ENCODE assay signal across 24 cellular contexts in the genomic region with DNA sequence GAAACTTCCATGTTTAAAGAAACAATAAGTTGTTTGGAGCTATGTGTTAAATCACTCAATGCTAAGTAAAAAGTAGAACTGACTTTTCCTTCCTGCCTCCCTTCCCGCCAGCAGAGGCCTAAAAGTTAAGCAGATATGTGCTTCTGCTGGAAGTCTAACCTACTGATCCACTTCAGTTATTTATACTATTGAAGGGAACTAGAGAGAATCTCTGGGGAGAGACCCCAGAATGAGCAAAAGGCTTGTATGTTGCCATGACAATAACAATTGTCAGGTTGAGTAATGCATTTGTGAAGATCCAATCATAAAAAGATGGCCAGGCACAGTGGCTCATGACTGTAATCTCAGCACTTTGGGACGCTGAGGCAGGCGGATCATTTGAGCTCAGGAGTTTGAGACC. TPM values are rescaled to one million over a fixed set of nuclear protein-coding genes. Genes with fewer than 3 reads are reported as not detected.
DNase-seq lines count a peak whose midpoint lies in the region; ATAC-seq, FAIRE-seq and TF ChIP-seq lines count a peak whose summit lies in the region.
"Had no signal": no experiment of that assay in that cellular context is flagged by ENCODE, and none has a peak within 500 bp of the region (broad histone marks: within the 10 kb centered on the region; RNA-seq: fewer than 3 reads in every experiment).

No MANE protein-coding gene starts in this region.

- no TSS peak for BruUV-seq in K562 (replicated peaks; lab: Mats Ljungman, UMichigan)

- H3K79me2 ChIP-seq in K562 (ENCODE audit: control insufficient read depth, insufficient read depth, low read length): no peaks in the 10 kb centered on the region

- no peak overlapping the region for H3K4me3 Mint-ChIP-seq in stimulated activated naive CD8-positive, alpha-beta T cell treated with anti-CD3 and anti-CD28 coated beads, Interleukin-15, Interleukin-2, amounts not matched to agents 100 ng/mL and 50 ng/mL, for 24 hours

- no peaks in the 10 kb centered on the region for H3K9me3 Mint-ChIP-seq in stimulated activated naive CD8-positive, alpha-beta T cell treated with anti-CD3 and anti-CD28 coated beads, Interleukin-15, Interleukin-2, amounts not matched to agents 100 ng/mL and 50 ng/mL, for 24 hours

- peaks cover 18% of the 10 kb centered on the region for H3K36me3 Mint-ChIP-seq in stimulated activated naive CD8-positive, alpha-beta T cell treated with anti-CD3 and anti-CD28 coated beads, Interleukin-15, Interleukin-2, amounts not matched to agents 100 ng/mL and 50 ng/mL, for 24 hours (ENCODE audit: low read depth)

- no peak for TF ChIP-seq RAD21 in K562 (CRISPR knock-in tag; conservative IDR thresholded peaks at IDR 0.05 in 1 of 2, IDR thresholded peaks at IDR 0.05 in 1 of 2)

- CTCF ChIA-PET in K562 (lab: Yijun Ruan, JAX; ENCODE audit: low intra/inter-chr PET ratio): no interaction called here

- H3K4me3 ChIP-seq in K562 (no peak overlapping the region), stomach (no peak overlapping the region)
- H3K4me3 ChIP-seq: adrenal gland, suprapubic skin had no signal

- in situ Hi-C loops in K562 (cut with MboI): no loop called here

- H3K27ac ChIP-seq in K562 (ENCODE audit: extremely low read depth, low read depth, low read length) (no peak overlapping the region), stomach (peak overlapping the region in 4 of 5 donors; percentile 31 to 72 (median 56))
- H3K27ac ChIP-seq: brain microvascular endothelial cell, HL-60, neutrophil, suprapubic skin had no signal

- H3K4me2 ChIP-seq in K562 (ENCODE audit: insufficient read depth, low read length): no peak overlapping the region

- H3K27ac Mint-ChIP-seq in stimulated activated naive CD8-positive, alpha-beta T cell treated with anti-CD3 and anti-CD28 coated beads, Interleukin-15, Interleukin-2, amounts not matched to agents 100 ng/mL and 50 ng/mL, for 24 hours: peak overlapping the region; percentile 45

- peaks cover 5% of the 10 kb centered on the region for H3K27me3 Mint-ChIP-seq in stimulated activated naive CD8-positive, alpha-beta T cell treated with anti-CD3 and anti-CD28 coated beads, Interleukin-15, Interleukin-2, amounts not matched to agents 100 ng/mL and 50 ng/mL, for 24 hours

- no peak overlapping the region for H2AFZ ChIP-seq in K562 (ENCODE audit: low read depth, low read length)

- H4K20me1 ChIP-seq in K562 (replicated peaks; ENCODE audit: control insufficient read depth, insufficient read depth, low read length): no peaks in the 10 kb centered on the region

- H3K9me3 ChIP-seq in K562 (replicated peaks; ENCODE audit: control insufficient read depth, insufficient read depth, low read depth, low read length): no peaks in the 10 kb centered on the region
- no peaks in the 10 kb centered on the region for H3K9me3 ChIP-seq in stomach
- H3K9me3 ChIP-seq: adrenal gland, neutrophil, suprapubic skin had no signal

- TF ChIP-seq EP300 in K562 (IDR thresholded peaks at IDR 0.05; ENCODE audit: low read length) (no peak), stomach (IDR thresholded peaks at IDR 0.05) (no peak)

- intact Hi-C loops in K562 (cut with micrococcal nuclease): loop anchor here (10.0 kb wide), 4 partner anchors 99 to 489 kb away; partner anchors contain the start of genes BFSP1 and RRBP1
- intact Hi-C loops in stomach (cut with DNase I; ENCODE audit: low total_unique reads): no loop called here

- DNase-seq in NCI-H1436 (lab: John Stamatoyannopoulos, UW) (peak; percentile 18), NCI-H1436 treated with DMSO at 0.1 percent for 48 hours (lab: John Stamatoyannopoulos, UW) (no peak), K562 (ENCODE audit: extremely low read depth in 1 of 4, low spot score in 3 of 4) (no peak), stomach (no peak)
- DNase-seq in stimulated activated naive CD8-positive, alpha-beta T cell treated with anti-CD3 and anti-CD28 coated beads, Interleukin-15, Interleukin-2, amounts not matched to agents 100 U/mL and 50 U/mL, for 24 hours: no peak
- DNase-seq: 8988T; activated effector memory CD4-positive, alpha-beta T cell treated with anti-CD3 and anti-CD28 coated beads, Interleukin-2, amount 50 U/mL, for 16 hours; adrenal gland; AML-193; brain microvascular endothelial cell; DMS79; effector CD8-positive, alpha-beta T cell; mesendoderm; NCI-H345; NCI-H774 had no signal

- TF ChIP-seq CTCF in K562 (IDR thresholded peaks at IDR 0.05 in 2 of 3, conservative IDR thresholded peaks at IDR 0.05 in 1 of 3; ENCODE audit: insufficient read depth in 2 of 3, low read depth in 1 of 3, low read length in 3 of 3) (no peak), stomach (IDR thresholded peaks at IDR 0.05) (no peak)

- 93% methylated on average over 3 of the region's 3 CpGs for WGBS in K562 (ENCODE audit: insufficient coverage, low coverage, missing lambda C conversion rate)
- WGBS in stomach, 5 donors: 79 to 95% (median 81%) methylated on average over 3 of the region's 3 CpGs

- peaks cover 28% of the 10 kb centered on the region for H3K4me1 Mint-ChIP-seq in stimulated activated naive CD8-positive, alpha-beta T cell treated with anti-CD3 and anti-CD28 coated beads, Interleukin-15, Interleukin-2, amounts not matched to agents 100 ng/mL and 50 ng/mL, for 24 hours (ENCODE audit: low read depth)

- TF ChIP-seq POLR2A in K562 (conservative IDR thresholded peaks at IDR 0.05) (no peak), stomach (IDR thresholded peaks at IDR 0.05) (no peak)

- no peaks in the 10 kb centered on the region for H3K27me3 ChIP-seq in K562 (ENCODE audit: control insufficient read depth in 2 of 2, insufficient read depth in 2 of 2, low read length in 2 of 2)
- no peaks in the 10 kb centered on the region for H3K27me3 ChIP-seq in stomach
- H3K27me3 ChIP-seq: adrenal gland, brain microvascular endothelial cell, neutrophil, suprapubic skin had no signal

- H3K36me3 ChIP-seq in K562 (ENCODE audit: control insufficient read depth, insufficient read depth, low read length) (peaks cover 20% of the 10 kb centered on the region; the same call in 2 of the 3 replicates), stomach (peaks cover 0 to 25% (median 21%) of the 10 kb centered on the region in 4 donors)
- H3K36me3 ChIP-seq: adrenal gland, brain microvascular endothelial cell had no signal

- POLR2A ChIA-PET in K562 (lab: Yijun Ruan, JAX): no interaction called here

- no peak for ATAC-seq in stimulated activated naive CD8-positive, alpha-beta T cell treated with anti-CD3 and anti-CD28 coated beads, Interleukin-15, Interleukin-2, amounts not matched to agents 100 U/mL and 50 U/mL, for 24 hours
- ATAC-seq in K562 (no peak), GM19324 (IDR thresholded peaks at IDR 0.05; ENCODE audit: low FRiP score, unreplicated experiment) (no peak), HG03175 (IDR thresholded peaks at IDR 0.05; ENCODE audit: unreplicated experiment) (no peak)
- ATAC-seq: activated CD4-positive, CD25-positive, alpha-beta regulatory T cell treated with anti-CD3 and anti-CD28 coated beads, Interleukin-2, amount 50 U/mL, for 24 hours; HCT116; Right ventricle myocardium inferior had no signal

- H3K9ac ChIP-seq in K562 (ENCODE audit: insufficient read depth in 1 of 2, low read depth in 2 of 2, low read length in 2 of 2): no peak overlapping the region

- no peak for FAIRE-seq in K562 (lab: Jason Lieb, UNC)

- no peaks in the 10 kb centered on the region; a peak in 1 of 5 replicates for H3K4me1 ChIP-seq in K562 (replicated peaks in 1 of 2; ENCODE audit: control insufficient read depth in 2 of 2, insufficient read depth in 2 of 2, low read length in 2 of 2)
- H3K4me1 ChIP-seq in stomach: peaks cover 0 to 29% (median 7%) of the 10 kb centered on the region in 4 donors

- H3K9me1 ChIP-seq in K562 (ENCODE audit: control insufficient read depth, insufficient read depth, low read length): no peaks in the 10 kb centered on the region

RNA-seq across cellular contexts. Expression of gene MGME1, which starts 24.7 kb away (rescaled TPM):
- 27.5 and 51.1 TPM in 2 replicates for total RNA-seq in K562 (2011; cell fraction: chromatin; rRNA removed; ENCODE audit: low replicate concordance)
- total RNA-seq in K562 (2011; cell fraction: nucleolus; rRNA removed): 29.0 and 30.2 TPM in 2 replicates
- 29.8 and 32.3 TPM in 2 replicates for total RNA-seq in K562 (2011; cell fraction: nucleoplasm; rRNA removed)
- total RNA-seq in K562 (2014; rRNA removed): 15.6 and 15.9 TPM in 2 replicates
- total RNA-seq in K562 (2014; rRNA removed; fragmentation: Illumina TruSeq; extraction: Trizol): 38.6 and 42.7 TPM in 2 replicates
- 34.1 and 35.0 TPM in 2 replicates for total RNA-seq in K562 (2015; rRNA removed; fragmentation: Illumina TruSeq; extraction: Trizol)
- total RNA-seq in K562 (2021): 29.2 and 30.6 TPM in 2 replicates
- polyA plus RNA-seq in K562 (2011; rRNA removed): 25.9 and 36.0 TPM in 2 replicates
- 12.0 and 17.2 TPM in 2 replicates for polyA plus RNA-seq in K562 (2011; cell fraction: cytosol; rRNA removed)
- polyA plus RNA-seq in K562 (2011; cell fraction: nucleus; rRNA removed): 15.6 and 16.5 TPM in 2 replicates
- polyA plus RNA-seq in K562 (2012): 33.1 and 37.6 TPM in 2 replicates
- 41.3 and 45.1 TPM in 2 replicates for polyA plus RNA-seq in K562 (2014; fragmentation: Illumina TruSeq; extraction: Trizol)
- polyA plus RNA-seq in K562 (2014; fragmentation: Nextera tagmentation; extraction: Ambion mirVana): 10 to 100 TPM; 13.4 to 20.7 TPM
- 23.1 and 27.3 TPM in 2 replicates for polyA plus RNA-seq in K562 (2014; rRNA removed)
- 35.0 and 37.2 TPM in 2 replicates for polyA minus RNA-seq in K562 (2011; rRNA and poly(A)+ RNA removed)
- 19.7 and 26.8 TPM in 2 replicates for polyA minus RNA-seq in K562 (2011; cell fraction: cytosol; rRNA and poly(A)+ RNA removed)
- polyA minus RNA-seq in K562 (2011; cell fraction: nucleus; rRNA and poly(A)+ RNA removed): 16.3 and 30.9 TPM in 2 replicates
- 10 to 100 TPM in 1 of 5 donors, 1 to 10 TPM in 4; 2.3 to 19.1 (median 6.4) TPM for total RNA-seq in stomach
- polyA plus RNA-seq in stomach: 10 to 100 TPM in 2 of 3 donors, 1 to 10 TPM in 1; 6.7 to 11.0 (median 10.1) TPM

RNA-seq across cellular contexts. Expression of gene SNX5, which starts 25.0 kb away (rescaled TPM):
- 174 and 330 TPM in 2 replicates for total RNA-seq in K562 (2011; cell fraction: chromatin; rRNA removed; ENCODE audit: low replicate concordance)
- total RNA-seq in K562 (2011; cell fraction: nucleolus; rRNA removed): 139 and 146 TPM in 2 replicates
- total RNA-seq in K562 (2011; cell fraction: nucleoplasm; rRNA removed): 189 and 260 TPM in 2 replicates
- total RNA-seq in K562 (2014; rRNA removed) (150 and 171 TPM in 2 replicates), K562 (2014; rRNA removed; fragmentation: Illumina TruSeq; extraction: Trizol) (157 and 183 TPM in 2 replicates), K562 (2015; rRNA removed; fragmentation: Illumina TruSeq; extraction: Trizol) (156 and 164 TPM in 2 replicates), K562 (2021) (128 and 142 TPM in 2 replicates), stomach (100 to 1,000 TPM in 4 of 5 donors, 10 to 100 TPM in 1; 47.3 to 202 (median 126) TPM)
- polyA plus RNA-seq in K562 (2011; rRNA removed) (139 and 174 TPM in 2 replicates), K562 (2014; fragmentation: Illumina TruSeq; extraction: Trizol) (150 and 160 TPM in 2 replicates), K562 (2014; fragmentation: Nextera tagmentation; extraction: Ambion mirVana) (10 to 100 TPM; 53.5 to 69.8 TPM), K562 (2014; rRNA removed) (232 and 276 TPM in 2 replicates), stomach (10 to 100 TPM; 71.1 to 81.6 (median 73.8) TPM)
- polyA plus RNA-seq in K562 (2011; cell fraction: cytosol; rRNA removed): 84.9 and 100 TPM in 2 replicates
- 170 and 187 TPM in 2 replicates for polyA plus RNA-seq in K562 (2011; cell fraction: nucleus; rRNA removed)
- 122 and 132 TPM in 2 replicates for polyA plus RNA-seq in K562 (2012)
- polyA minus RNA-seq in K562 (2011; rRNA and poly(A)+ RNA removed): 156 and 164 TPM in 2 replicates
- polyA minus RNA-seq in K562 (2011; cell fraction: cytosol; rRNA and poly(A)+ RNA removed): 70.9 and 78.5 TPM in 2 replicates
- 156 and 184 TPM in 2 replicates for polyA minus RNA-seq in K562 (2011; cell fraction: nucleus; rRNA and poly(A)+ RNA removed)
